ENCODE assay signal across 3 cellular contexts in the genomic region with DNA sequence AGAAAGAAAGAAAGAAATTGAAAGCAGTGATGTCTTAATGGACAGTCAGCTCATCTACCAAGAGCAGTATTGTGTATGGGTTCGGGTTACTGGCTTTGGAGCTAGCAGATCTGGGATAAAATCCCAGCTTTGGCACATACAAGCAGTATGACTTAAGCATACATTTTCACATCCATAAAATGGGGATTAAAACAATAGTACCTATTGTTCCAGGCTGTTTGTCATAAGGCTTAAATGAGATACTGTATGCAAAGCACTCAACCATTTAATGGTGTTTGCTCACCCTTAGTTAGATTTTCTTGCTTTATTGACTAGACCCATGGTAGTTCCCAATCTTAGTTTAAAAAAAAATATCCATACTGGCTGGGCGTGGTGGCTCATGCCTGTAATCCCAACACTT.
"Had no signal": no experiment of that assay in that cellular context is flagged by ENCODE, and none has a peak within 500 bp of the region (broad histone marks: within the 10 kb centered on the region; RNA-seq: fewer than 3 reads in every experiment).

No MANE protein-coding gene starts in this region.

- H3K4me3 ChIP-seq: GM12878 had no signal

- ATAC-seq: GM12878 had no signal

- DNase-seq: GDM1, GF-D8 had no signal
